In the genomic region with DNA sequence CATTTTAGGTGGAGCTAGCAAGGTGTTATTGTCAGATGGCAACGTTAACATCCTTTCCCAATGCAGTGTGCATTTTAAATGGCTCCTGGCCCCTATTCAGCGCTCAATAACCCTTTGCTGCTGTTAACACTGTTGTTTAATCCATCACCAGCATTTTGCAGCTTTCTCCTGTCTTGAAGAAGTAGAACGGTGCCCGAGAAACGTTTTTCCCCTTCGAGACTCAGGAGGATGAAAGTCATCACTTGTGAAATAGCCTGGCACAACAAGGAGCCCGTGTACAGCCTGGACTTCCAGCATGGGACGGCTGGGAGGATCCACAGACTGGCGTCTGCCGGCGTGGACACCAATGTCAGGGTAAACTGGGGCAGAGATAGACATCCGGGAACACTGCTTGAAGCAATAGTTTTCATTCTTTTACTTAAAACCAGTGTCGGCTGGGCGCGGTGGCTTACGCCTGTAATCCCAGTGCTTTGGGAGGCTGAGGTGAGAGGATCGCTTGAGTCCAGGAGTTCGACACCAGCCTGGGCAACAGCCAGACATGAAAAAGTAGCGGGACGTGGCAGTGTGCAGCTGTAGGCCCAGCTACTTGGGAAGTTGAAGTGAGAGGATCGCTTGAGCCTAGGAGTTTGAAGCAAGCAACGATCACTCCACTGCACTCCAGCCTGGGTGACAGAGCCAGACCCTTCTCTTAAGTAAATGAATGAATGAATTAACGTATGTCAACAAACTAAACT, we compare ENCODE assay signal across 8 cellular contexts. TPM values are rescaled to one million over a fixed set of nuclear protein-coding genes. Genes with fewer than 3 reads are reported as not detected.
DNase-seq lines count a peak whose midpoint lies in the region; FAIRE-seq and TF ChIP-seq lines count a peak whose summit lies in the region.

No MANE protein-coding gene starts in this region.

- DNase-seq in NAMALWA (ENCODE audit: low spot score) (peak; percentile 24), H1 (ENCODE audit: low read depth in 1 of 2, low spot score in 2 of 2) (no peak), AG08396 (ENCODE audit: low spot score) (no peak), ecto neural progenitor cell (ENCODE audit: low spot score) (no peak), SIG-M5 (lab: John Stamatoyannopoulos, UW) (no peak), kidney tubule cell (ENCODE audit: low spot score) (no peak)

- no peak overlapping the region for H2BK120ac ChIP-seq in H1 (replicated peaks; ENCODE audit: low read depth, low read length)

- H3K27ac ChIP-seq in H1 (ENCODE audit: low read depth, low read length), result no peak overlapping the region; the same call in 1 of the 2 replicates
- H3K27ac ChIP-seq in neutrophil, result no peak overlapping the region

- no peak overlapping the region for H3K56ac ChIP-seq in H1 (replicated peaks; ENCODE audit: insufficient read length, low read depth, low read length)

- H3K9me3 ChIP-seq in H1 (ENCODE audit: insufficient read depth in 2 of 2, low read depth in 1 of 2, low read length in 1 of 2), result no peaks in the 10 kb centered on the region
- no peaks in the 10 kb centered on the region for H3K9me3 ChIP-seq in neutrophil

- no peak overlapping the region for H3K18ac ChIP-seq in H1 (ENCODE audit: extremely low read depth, low read length)

- H2AK5ac ChIP-seq in H1 (ENCODE audit: low read depth, low read length), result no peak overlapping the region

- no peak for FAIRE-seq in H1 (lab: Jason Lieb, UNC)

- H3K4me1 ChIP-seq in H1 (replicated peaks in 1 of 4; ENCODE audit: control insufficient read depth in 3 of 4, insufficient read depth in 4 of 4, low read length in 3 of 4), result peaks cover 0 to 9% (median 3%) of the 10 kb centered on the region in 4 experiments; a peak in 3 of 7 replicates
- H3K4me1 ChIP-seq in neutrophil (ENCODE audit: control insufficient read depth in 1 of 2, insufficient read depth in 1 of 2, low read depth in 1 of 2, low read length in 1 of 2), result peaks cover 6 to 13% of the 10 kb centered on the region in 2 experiments

- TF ChIP-seq POLR2A in H1 (IDR thresholded peaks at IDR 0.05; ENCODE audit: control extremely low read depth in 1 of 2, low read depth in 2 of 2, low read length in 2 of 2), result no peak

- H3K4ac ChIP-seq in H1 (replicated peaks; ENCODE audit: insufficient read length, low read depth, low read length), result no peak overlapping the region

- no peaks in the 10 kb centered on the region; the same call in 1 of the 2 replicates for H3K23me2 ChIP-seq in H1 (ENCODE audit: low read depth, low read length)

- peak overlapping the region; percentile 75; the same call in 1 of the 2 replicates for H2AFZ ChIP-seq in H1 (ENCODE audit: low read length)

- POLR2A ChIA-PET in H1 (lab: Charles Lee; ENCODE audit: partially characterized antibody), result interaction anchor here (0.7 to 1.7 kb wide), 4 partner anchors 9 to 231 kb away, joined by 3 to 5 read pairs (median 4); no protein-coding TSS in a partner anchor

- no peak for TF ChIP-seq EP300 in H1 (IDR thresholded peaks at IDR 0.05; ENCODE audit: borderline replicate concordance in 1 of 2, low read depth in 2 of 2, low read length in 2 of 2)

- H4K20me1 ChIP-seq in H1 (replicated peaks in 1 of 2; ENCODE audit: control insufficient read depth in 1 of 2, insufficient read depth in 2 of 2, low read length in 2 of 2), result no peaks in the 10 kb centered on the region

- no peaks in the 10 kb centered on the region for H3K79me2 ChIP-seq in H1 (ENCODE audit: control insufficient read depth in 1 of 2, insufficient read depth in 2 of 2, low read length in 2 of 2)

- H3K4me3 ChIP-seq in GM12875 (ENCODE audit: low read depth, low read length), result peak overlapping the region; percentile 74
- peak overlapping the region; percentile 73 to 99 (median 74) for H3K4me3 ChIP-seq in H1 (ENCODE audit: extremely low read depth in 1 of 4, insufficient read depth in 2 of 4, low read depth in 3 of 4, low read length in 4 of 4)
- peak overlapping the region; percentile 52 to 54 for H3K4me3 ChIP-seq in neutrophil (ENCODE audit: low read depth in 1 of 2, low read length in 1 of 2)

- H4K8ac ChIP-seq in H1 (ENCODE audit: extremely low read depth, insufficient read depth, low read length), result no peak overlapping the region

- TF ChIP-seq CTCF in GM12875 (IDR thresholded peaks at IDR 0.05; ENCODE audit: borderline replicate concordance, insufficient read depth, low read depth, low read length) (no peak), H1 (IDR thresholded peaks at IDR 0.05; ENCODE audit: control extremely low read depth in 1 of 3, insufficient read depth in 1 of 3, low read depth in 1 of 3, low read length in 3 of 3) (no peak), neutrophil (IDR thresholded peaks at IDR 0.05) (no peak)

- no peak overlapping the region for H2BK20ac ChIP-seq in H1 (ENCODE audit: low read length)

- H2BK5ac ChIP-seq in H1 (ENCODE audit: low read depth, low read length), result no peak overlapping the region

- H3K36me3 ChIP-seq in H1 (ENCODE audit: control insufficient read depth in 2 of 4, insufficient read depth in 4 of 4, low read length in 3 of 4) (peaks cover 0 to 12% (median 2%) of the 10 kb centered on the region in 4 experiments; a peak in 4 of 8 replicates), neutrophil (no peaks in the 10 kb centered on the region)

- no peak overlapping the region for H2BK15ac ChIP-seq in H1 (ENCODE audit: low read length)

- H4K91ac ChIP-seq in H1 (replicated peaks; ENCODE audit: insufficient read length, low read length), result no peak overlapping the region

- 79% methylated on average over 22 of the region's 23 CpGs; no CpG with 5 or more reads in 1 of the 2 experiments for WGBS in H1 (ENCODE audit: extremely low coverage in 1 of 2, insufficient coverage in 1 of 2, insufficient read length in 1 of 2, insufficient replicate concordance in 2 of 2, low coverage in 1 of 2, low lambda C conversion rate in 2 of 2, missing lambda C conversion rate in 1 of 2), 2 experiments

- H3K27me3 ChIP-seq in H1 (replicated peaks in 1 of 4; ENCODE audit: control insufficient read depth in 3 of 4, extremely low read depth in 1 of 4, insufficient read depth in 3 of 4, low read length in 3 of 4) (no peaks in the 10 kb centered on the region), neutrophil (peaks cover 12% of the 10 kb centered on the region)

- H3K9ac ChIP-seq in H1 (replicated peaks in 1 of 4; ENCODE audit: extremely low read depth in 1 of 4, low read depth in 3 of 4, low read length in 3 of 4), result peak overlapping the region; percentile 71 to 87 (median 74); a peak in 6 of 7 replicates

- no peak for TF ChIP-seq RAD21 in H1 (IDR thresholded peaks at IDR 0.05 in 1 of 2, conservative IDR thresholded peaks at IDR 0.05 in 1 of 2; ENCODE audit: low read depth in 2 of 2, low read length in 2 of 2)

- H3K14ac ChIP-seq in H1 (ENCODE audit: insufficient read length), result no peak overlapping the region

- CTCF ChIA-PET in H1 (lab: Charles Lee; ENCODE audit: partially characterized antibody), result interaction anchor here (1.2 kb wide), 1 partner anchor 176 kb away, joined by 3 read pairs; no protein-coding TSS in a partner anchor

- peak overlapping the region; percentile 71 to 95 for H3K4me2 ChIP-seq in H1 (ENCODE audit: insufficient read depth in 1 of 2, low read depth in 2 of 2, low read length in 2 of 2)

- no peak overlapping the region for H4K5ac ChIP-seq in H1 (ENCODE audit: insufficient read length, low read depth, low read length)

- no peak overlapping the region for H3K23ac ChIP-seq in H1 (ENCODE audit: insufficient read length)

- H2BK12ac ChIP-seq in H1 (ENCODE audit: low read depth, low read length), result no peak overlapping the region

- H3K79me1 ChIP-seq in H1 (ENCODE audit: low read depth, low read length), result no peaks in the 10 kb centered on the region; the same call in 1 of the 2 replicates

TF ChIP-seq in H1, 55 proteins besides CTCF, POLR2A, EP300 and RAD21:
- TF ChIP-seq CREB1 (IDR thresholded peaks at IDR 0.05) (no peak), RBBP5 (IDR thresholded peaks at IDR 0.05; ENCODE audit: borderline replicate concordance, low read depth, low read length) (no peak), TAF7 (optimal IDR thresholded peaks at IDR 0.05; ENCODE audit: borderline replicate concordance, low read depth, low read length) (no peak), CBX5 (IDR thresholded peaks at IDR 0.05; ENCODE audit: low read depth, low read length) (no peak), TAF1 (IDR thresholded peaks at IDR 0.05; ENCODE audit: low read depth, low read length) (no peak), NANOG (IDR thresholded peaks at IDR 0.05; ENCODE audit: insufficient read depth, low read depth, low read length, poor library complexity, severe bottlenecking) (no peak), POU5F1 (IDR thresholded peaks at IDR 0.05; ENCODE audit: low read depth, low read length) (no peak), FOSL1 (IDR thresholded peaks at IDR 0.05; ENCODE audit: insufficient read depth, low read depth, low read length) (no peak), JUN (IDR thresholded peaks at IDR 0.05; ENCODE audit: low read depth, low read length) (no peak)
- TF ChIP-seq, protein P1, sequence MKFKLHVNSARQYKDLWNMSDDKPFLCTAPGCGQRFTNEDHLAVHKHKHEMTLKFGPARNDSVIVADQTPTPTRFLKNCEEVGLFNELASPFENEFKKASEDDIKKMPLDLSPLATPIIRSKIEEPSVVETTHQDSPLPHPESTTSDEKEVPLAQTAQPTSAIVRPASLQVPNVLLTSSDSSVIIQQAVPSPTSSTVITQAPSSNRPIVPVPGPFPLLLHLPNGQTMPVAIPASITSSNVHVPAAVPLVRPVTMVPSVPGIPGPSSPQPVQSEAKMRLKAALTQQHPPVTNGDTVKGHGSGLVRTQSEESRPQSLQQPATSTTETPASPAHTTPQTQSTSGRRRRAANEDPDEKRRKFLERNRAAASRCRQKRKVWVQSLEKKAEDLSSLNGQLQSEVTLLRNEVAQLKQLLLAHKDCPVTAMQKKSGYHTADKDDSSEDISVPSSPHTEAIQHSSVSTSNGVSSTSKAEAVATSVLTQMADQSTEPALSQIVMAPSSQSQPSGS (IDR thresholded peaks at IDR 0.05; ENCODE audit: low read length), result no peak

RNA-seq across cellular contexts. Expression of a gene that starts 0.9 kb away (rescaled TPM):
- 22.0 and 23.1 TPM in 2 replicates for total RNA-seq in H1 (2021; fragmentation: NEBNext Ultra II Directional; extraction: Animal tissue kit (Norgen Biotek cat#: 25700))
- 11.0 and 11.8 TPM in 2 replicates for polyA plus RNA-seq in H1 (2011; rRNA removed)
- 10.9 TPM for polyA plus RNA-seq in H1 (2011; cell fraction: cytosol; rRNA removed)
- 9.0 TPM for polyA plus RNA-seq in H1 (2011; cell fraction: nucleus; rRNA removed)
- polyA plus RNA-seq in H1 (2012, experiment 1 of 2), result 13.6 to 16.1 TPM (median 14.7 TPM) in 4 replicates
- polyA plus RNA-seq in H1 (2012, experiment 2 of 2), result 11.5 TPM
- 12.9 TPM for polyA plus RNA-seq in H1 (2013, experiment 1 of 2)
- polyA plus RNA-seq in H1 (2013, experiment 2 of 2), result 12.2 TPM
- 12.1 and 14.5 TPM in 2 replicates for polyA minus RNA-seq in H1 (2011; rRNA and poly(A)+ RNA removed)
- 8.5 TPM for polyA minus RNA-seq in H1 (2011; cell fraction: cytosol; rRNA and poly(A)+ RNA removed)
- polyA minus RNA-seq in H1 (2011; cell fraction: nucleus; rRNA and poly(A)+ RNA removed), result 7.5 TPM
